Comparison of ENCODE assay signal across 10 cellular contexts in the genomic region with DNA sequence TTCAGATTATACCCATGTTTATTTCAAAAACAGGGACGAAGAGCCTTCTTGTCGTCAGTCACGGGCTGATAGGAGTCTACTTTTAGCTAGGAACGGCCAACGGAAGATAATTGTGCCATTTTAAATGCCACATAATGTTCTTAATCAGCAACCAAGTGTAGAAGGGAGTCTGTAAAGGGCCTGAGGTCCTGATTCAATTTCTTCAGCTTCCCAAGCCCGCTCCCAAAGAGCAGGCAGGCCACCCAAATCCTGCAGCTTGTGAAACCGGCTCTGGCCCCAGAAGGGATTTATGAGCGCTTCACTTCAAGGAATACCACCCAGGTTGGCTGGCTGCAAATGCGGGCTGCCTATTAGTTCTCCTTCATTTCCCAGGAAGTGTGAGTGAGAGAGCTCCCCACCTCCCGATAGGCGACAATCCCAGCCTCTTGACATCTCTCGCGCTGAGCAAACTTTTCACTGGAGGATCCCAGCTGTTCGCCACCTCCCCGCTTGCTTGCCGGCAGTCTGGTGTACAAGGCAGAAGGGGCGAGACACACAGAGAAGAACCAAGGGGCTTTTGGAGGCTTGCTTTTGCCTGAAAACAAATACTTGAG.
DNase-seq lines count a peak whose midpoint lies in the region; ATAC-seq and TF ChIP-seq lines count a peak whose summit lies in the region.
"Had no signal": no experiment of that assay in that cellular context is flagged by ENCODE, and none has a peak within 500 bp of the region (broad histone marks: within the 10 kb centered on the region; RNA-seq: fewer than 3 reads in every experiment).

No MANE protein-coding gene starts in this region.

- no peak overlapping the region for H2AFZ ChIP-seq in PC-9

- no peaks in the 10 kb centered on the region for H4K20me1 ChIP-seq in PC-9 (ENCODE audit: insufficient read depth)

- H3K4me1 ChIP-seq in A673 (ENCODE audit: insufficient read depth, low read length, poor library complexity, severe bottlenecking) (peaks cover 43% of the 10 kb centered on the region), PC-9 (replicated peaks; ENCODE audit: insufficient read depth) (no peaks in the 10 kb centered on the region), esophagus squamous epithelium (peaks cover 5 to 34% (median 8%) of the 10 kb centered on the region in 3 donors)
- H3K4me1 ChIP-seq in CD4-positive, alpha-beta memory T cell (ENCODE audit: insufficient read depth, low read length): no peaks in the 10 kb centered on the region

- H3K36me3 Mint-ChIP-seq in mesothelial cell of epicardium: peaks cover 3% of the 10 kb centered on the region
- H3K36me3 Mint-ChIP-seq in CD4-positive, alpha-beta memory T cell: no peaks in the 10 kb centered on the region
- H3K36me3 Mint-ChIP-seq: stimulated activated effector memory CD8-positive, alpha-beta T cell treated with anti-CD3 and anti-CD28 coated beads, Interleukin-12 subunit alpha, Interleukin-12 subunit beta, amount 100 ng/mL, for 72 hours had no signal

- WGBS in esophagus squamous epithelium, 2 donors: 36 to 41% methylated on average over 11 to 15 of the region's 17 CpGs

- H3K9me2 ChIP-seq in PC-9 (ENCODE audit: insufficient read depth): no peaks in the 10 kb centered on the region

- ATAC-seq in GM21825 (IDR thresholded peaks at IDR 0.05; ENCODE audit: unreplicated experiment): no peak
- ATAC-seq in GM18867 (IDR thresholded peaks at IDR 0.05; ENCODE audit: unreplicated experiment): no peak
- ATAC-seq in GM19023 (IDR thresholded peaks at IDR 0.05; ENCODE audit: unreplicated experiment): no peak
- ATAC-seq: stimulated activated effector memory CD8-positive, alpha-beta T cell treated with anti-CD3 and anti-CD28 coated beads, Interleukin-12 subunit alpha, Interleukin-12 subunit beta, amount 100 ng/mL, for 72 hours had no signal

- CTCF ChIA-PET in A673 (lab: Charles Lee): interaction anchor here (0.6 to 1.9 kb wide), 3 partner anchors 24 to 294 kb away, joined by 4 to 7 read pairs (median 6); no protein-coding TSS in a partner anchor
- CTCF ChIA-PET in PC-9 (lab: Charles Lee): no interaction called here
- CTCF ChIA-PET in CD4-positive, alpha-beta memory T cell (lab: Charles Lee; ENCODE audit: partially characterized antibody): no interaction called here

- H3K27ac ChIP-seq in A673 (ENCODE audit: low read depth, low read length, poor library complexity, severe bottlenecking) (peak overlapping the region; percentile 93), PC-9 (no peak overlapping the region), esophagus squamous epithelium (peak overlapping the region; percentile 28 to 65 (median 60))
- H3K27ac ChIP-seq in CD4-positive, alpha-beta memory T cell (ENCODE audit: low read depth, low read length): no peak overlapping the region

- H3K4me3 Mint-ChIP-seq in mesothelial cell of epicardium: peak overlapping the region; percentile 54
- H3K4me3 Mint-ChIP-seq in CD4-positive, alpha-beta memory T cell: no peak overlapping the region
- H3K4me3 Mint-ChIP-seq: stimulated activated effector memory CD8-positive, alpha-beta T cell treated with anti-CD3 and anti-CD28 coated beads, Interleukin-12 subunit alpha, Interleukin-12 subunit beta, amount 100 ng/mL, for 72 hours had no signal

- no peaks in the 10 kb centered on the region for H3K27me3 ChIP-seq in A673 (replicated peaks; ENCODE audit: insufficient read depth, low read depth, low read length, poor library complexity)
- no peaks in the 10 kb centered on the region for H3K27me3 ChIP-seq in PC-9 (ENCODE audit: insufficient read depth, low read depth)
- no peaks in the 10 kb centered on the region for H3K27me3 ChIP-seq in esophagus squamous epithelium
- no peaks in the 10 kb centered on the region for H3K27me3 ChIP-seq in CD4-positive, alpha-beta memory T cell (ENCODE audit: insufficient read depth, low read length)

- BruUV-seq in A673 (replicated peaks; lab: Mats Ljungman, UMichigan): TSS peak; percentile 76
- BruUV-seq in PC-9 (replicated peaks; lab: Mats Ljungman, UMichigan): TSS peak; percentile 77

- peaks cover 66% of the 10 kb centered on the region for H3K27me3 Mint-ChIP-seq in mesothelial cell of epicardium (ENCODE audit: low read depth)
- peaks cover 11 to 18% of the 10 kb centered on the region in 2 donors for H3K27me3 Mint-ChIP-seq in CD4-positive, alpha-beta memory T cell

- H3K9me3 ChIP-seq in A673 (ENCODE audit: low read depth, low read length, poor library complexity, severe bottlenecking) (peaks cover 6% of the 10 kb centered on the region), PC-9 (ENCODE audit: insufficient read depth, low read depth) (no peaks in the 10 kb centered on the region), esophagus squamous epithelium (no peaks in the 10 kb centered on the region)
- H3K9me3 ChIP-seq in CD4-positive, alpha-beta memory T cell (ENCODE audit: control insufficient read depth in 1 of 2, low read length in 2 of 2): no peaks in the 10 kb centered on the region

- H3K79me2 ChIP-seq in PC-9 (ENCODE audit: low read depth): no peaks in the 10 kb centered on the region

- TF ChIP-seq CTCF in A673 (conservative IDR thresholded peaks at IDR 0.05; ENCODE audit: low read depth, low read length) (no peak), PC-9 (conservative IDR thresholded peaks at IDR 0.05) (no peak), esophagus squamous epithelium (IDR thresholded peaks at IDR 0.05) (no peak), mesothelial cell of epicardium (IDR thresholded peaks at IDR 0.05; ENCODE audit: unreplicated experiment) (no peak)

- no peak overlapping the region for H3K4me2 ChIP-seq in PC-9

- H3K9me3 Mint-ChIP-seq in mesothelial cell of epicardium: peaks cover 18% of the 10 kb centered on the region
- peaks cover 0 to 1% (median 0%) of the 10 kb centered on the region in 8 donors for H3K9me3 Mint-ChIP-seq in CD4-positive, alpha-beta memory T cell
- H3K9me3 Mint-ChIP-seq: stimulated activated effector memory CD8-positive, alpha-beta T cell treated with anti-CD3 and anti-CD28 coated beads, Interleukin-12 subunit alpha, Interleukin-12 subunit beta, amount 100 ng/mL, for 72 hours had no signal

- intact Hi-C loops in A673 (cut with micrococcal nuclease; ENCODE audit: unreplicated experiment): no loop called here
- intact Hi-C loops in PC-9 (cut with micrococcal nuclease; ENCODE audit: unreplicated experiment): loop anchor here (10.0 kb wide), 1 partner anchor 49 kb away; no protein-coding TSS in a partner anchor
- intact Hi-C loops in esophagus squamous epithelium (cut with DNase I): no loop called here
- intact Hi-C loops in CD4-positive, alpha-beta memory T cell (cut with micrococcal nuclease): no loop called here

- peak; percentile 93 for DNase-seq in A673 (ENCODE audit: low spot score)
- DNase-seq in PC-9: peak in 1 of 2 experiments; percentile 14
- DNase-seq in esophagus squamous epithelium (lab: John Stamatoyannopoulos, UW): no peak
- peak in 1 of 2 experiments; percentile 55 for DNase-seq in mesothelial cell of epicardium (ENCODE audit: low spot score in 2 of 2, unreplicated experiment in 2 of 2)
- DNase-seq in CD4-positive, alpha-beta memory T cell: no peak
- DNase-seq: NCI-H2107 had no signal

- TF ChIP-seq POLR2A in esophagus squamous epithelium (IDR thresholded peaks at IDR 0.05): no peak

- no peaks in the 10 kb centered on the region for H3K36me3 ChIP-seq in A673 (ENCODE audit: insufficient read depth, low read length, poor library complexity, severe bottlenecking)
- H3K36me3 ChIP-seq in PC-9 (ENCODE audit: low read depth): no peaks in the 10 kb centered on the region
- H3K36me3 ChIP-seq in esophagus squamous epithelium: no peaks in the 10 kb centered on the region
- H3K36me3 ChIP-seq in CD4-positive, alpha-beta memory T cell (ENCODE audit: insufficient read depth, low read length): no peaks in the 10 kb centered on the region

- POLR2A ChIA-PET in A673 (lab: Charles Lee; ENCODE audit: low non-redundant PET) (no interaction called here), PC-9 (lab: Charles Lee; ENCODE audit: unreplicated experiment) (interaction anchor here (0.5 kb wide), 3 partner anchors 16 to 1999 kb away, joined by 4 to 5 read pairs (median 4); no protein-coding TSS in a partner anchor)
- POLR2A ChIA-PET in CD4-positive, alpha-beta memory T cell (lab: Charles Lee; ENCODE audit: partially characterized antibody): no interaction called here

- peak overlapping the region; percentile 43 for H3K27ac Mint-ChIP-seq in mesothelial cell of epicardium
- no peak overlapping the region for H3K27ac Mint-ChIP-seq in CD4-positive, alpha-beta memory T cell
- H3K27ac Mint-ChIP-seq: stimulated activated effector memory CD8-positive, alpha-beta T cell treated with anti-CD3 and anti-CD28 coated beads, Interleukin-12 subunit alpha, Interleukin-12 subunit beta, amount 100 ng/mL, for 72 hours had no signal

- H3K4me1 Mint-ChIP-seq in mesothelial cell of epicardium: peaks cover 20% of the 10 kb centered on the region
- H3K4me1 Mint-ChIP-seq in CD4-positive, alpha-beta memory T cell: peaks cover 0 to 2% (median 0%) of the 10 kb centered on the region in 4 donors
- H3K4me1 Mint-ChIP-seq: stimulated activated effector memory CD8-positive, alpha-beta T cell treated with anti-CD3 and anti-CD28 coated beads, Interleukin-12 subunit alpha, Interleukin-12 subunit beta, amount 100 ng/mL, for 72 hours had no signal

- H3F3A ChIP-seq in PC-9 (ENCODE audit: insufficient read depth, low read depth): no peaks in the 10 kb centered on the region

- H3K4me3 ChIP-seq in A673 (ENCODE audit: low read depth, low read length, poor library complexity, severe bottlenecking) (peak overlapping the region; percentile 34), PC-9 (no peak overlapping the region), esophagus squamous epithelium (peak overlapping the region; percentile 1 to 53 (median 29))
- H3K4me3 ChIP-seq in CD4-positive, alpha-beta memory T cell (ENCODE audit: low read length in 2 of 2): no peak overlapping the region

Comparison
In these comparisons a context has a peak if more than half of its experiments do, and no peak if none do; other contexts are left out.
1. H3K27ac ChIP-seq: peak in A673 (single experiment) and esophagus squamous epithelium (4 of 4); none in PC-9 (single experiment) and CD4-positive, alpha-beta memory T cell (single experiment).
2. H3K4me3 ChIP-seq: peak in A673 (single experiment) and esophagus squamous epithelium (4 of 4); none in PC-9 (single experiment) and CD4-positive, alpha-beta memory T cell (0 of 2).